In the genomic region with DNA sequence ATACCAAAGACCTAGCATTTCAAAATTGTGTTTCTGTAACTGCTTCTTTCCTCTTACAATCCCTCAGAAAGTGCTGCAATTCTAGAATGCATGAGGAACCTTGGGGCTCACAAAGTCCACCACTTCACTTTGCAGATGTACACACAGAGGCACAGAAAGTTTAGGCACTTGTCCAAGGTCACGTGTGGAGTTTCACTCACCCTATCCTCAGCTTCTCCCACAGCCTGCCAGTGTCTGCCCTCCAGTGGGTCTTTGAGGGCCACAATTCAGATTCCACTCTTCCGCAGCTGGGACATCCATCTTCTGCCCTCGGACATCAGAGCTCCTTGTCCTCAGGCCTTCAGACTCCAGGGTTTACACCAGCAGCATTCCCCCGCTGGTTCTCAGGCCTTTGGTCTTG, we compare ENCODE assay signal across 7 cellular contexts.
"Had no signal": no experiment of that assay in that cellular context is flagged by ENCODE, and none has a peak within 500 bp of the region (broad histone marks: within the 10 kb centered on the region; RNA-seq: fewer than 3 reads in every experiment).

No MANE protein-coding gene starts in this region.

- H3K4me2 ChIP-seq: GM23338 had no signal

- H2AFZ ChIP-seq: GM23338 had no signal

- ATAC-seq: GM23338 had no signal

- H3K4me3 Mint-ChIP-seq: GM23338, H9 had no signal

- FAIRE-seq: H1, H54, HTR-8/SVneo had no signal

- H3K9me3 Mint-ChIP-seq: GM23338, H9 had no signal

- H3K27ac Mint-ChIP-seq: GM23338, H9 had no signal

- DNase-seq: H9, HCEC 1CT, IMR-90 had no signal

- H3K4me3 ChIP-seq: GM23338 had no signal

- H3K4me1 Mint-ChIP-seq: GM23338 had no signal
